25 cellular contexts compared by ENCODE assay signal in the genomic region with DNA sequence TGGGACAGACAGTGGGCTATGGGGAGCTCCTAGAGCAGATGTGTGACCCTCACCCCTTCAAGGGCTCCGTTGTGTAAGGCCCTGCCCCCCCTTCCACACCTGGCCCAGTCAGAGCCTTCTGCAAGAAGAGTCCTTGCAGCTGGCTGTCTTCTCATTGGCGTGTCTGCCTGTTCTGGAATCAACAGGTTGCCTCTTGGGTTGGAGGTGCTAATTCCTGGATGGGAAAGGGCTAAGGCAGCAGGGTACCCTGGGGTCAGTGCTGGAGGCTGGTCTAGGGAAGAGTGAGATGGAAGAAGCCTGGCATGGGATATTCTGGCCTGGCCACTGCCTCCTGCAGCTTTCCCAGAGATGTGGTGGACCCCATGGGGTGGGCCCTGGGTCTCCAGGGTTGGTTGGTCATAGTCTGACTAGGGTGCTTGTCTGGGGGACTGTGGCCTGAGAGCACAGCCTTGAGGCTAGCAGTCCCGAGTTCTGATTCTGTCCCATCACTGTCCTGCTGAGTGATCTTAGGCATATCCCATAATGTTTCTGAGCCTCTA. TPM values are rescaled to one million over a fixed set of nuclear protein-coding genes. Genes with fewer than 3 reads are reported as not detected.
DNase-seq lines count a peak whose midpoint lies in the region; ATAC-seq and TF ChIP-seq lines count a peak whose summit lies in the region.
"Had no signal": no experiment of that assay in that cellular context is flagged by ENCODE, and none has a peak within 500 bp of the region (broad histone marks: within the 10 kb centered on the region; RNA-seq: fewer than 3 reads in every experiment).

No MANE protein-coding gene starts in this region.

- POLR2A ChIA-PET in activated CD4-positive, alpha-beta memory T cell treated with anti-CD3 and anti-CD28 coated beads, Interleukin-2, amount 10 ng/mL, durations not matched to agents 7 days and 5 days (lab: Charles Lee), result interaction anchor here (1.1 to 8.1 kb wide), 3 partner anchors 10 to 291 kb away, joined by 3 to 120 read pairs (median 99); partner anchors contain the start of genes DCAF1 and MANF

- CTCF ChIA-PET in activated naive CD4-positive, alpha-beta T cell treated with anti-CD3 and anti-CD28 coated beads, Interleukin-2, amount 10 ng/mL, durations not matched to agents 7 days and 5 days (lab: Charles Lee), result interaction anchor here (1.0 to 2.0 kb wide), 4 partner anchors 10 to 174 kb away, joined by 3 to 6 read pairs (median 6); no protein-coding TSS in a partner anchor
- CTCF ChIA-PET in activated CD4-positive, alpha-beta memory T cell treated with anti-CD3 and anti-CD28 coated beads, Interleukin-2, amount 10 ng/mL, durations not matched to agents 7 days and 5 days (lab: Charles Lee), result interaction anchor here (1.4 to 9.2 kb wide), 3 partner anchors 8 to 175 kb away, joined by 4 to 256 read pairs (median 180); partner anchors contain the start of gene DCAF1

- H3K9me3 ChIP-seq in upper lobe of right lung, result no peaks in the 10 kb centered on the region
- H3K9me3 ChIP-seq: gastrocnemius medialis, MG63 had no signal

- no peak overlapping the region for H3K4me3 Mint-ChIP-seq in activated naive CD4-positive, alpha-beta T cell treated with anti-CD3 and anti-CD28 coated beads, Interleukin-2, amount 10 ng/mL, durations not matched to agents 7 days and 5 days
- peak overlapping the region; percentile 32 for H3K4me3 Mint-ChIP-seq in activated CD4-positive, alpha-beta memory T cell treated with anti-CD3 and anti-CD28 coated beads, Interleukin-2, amount 10 ng/mL, durations not matched to agents 7 days and 5 days
- H3K4me3 Mint-ChIP-seq in endothelial cell (ENCODE audit: unreplicated experiment), result no peak overlapping the region
- H3K4me3 Mint-ChIP-seq: brain, memory B cell had no signal

- peaks cover 61% of the 10 kb centered on the region for H3K36me3 Mint-ChIP-seq in activated naive CD4-positive, alpha-beta T cell treated with anti-CD3 and anti-CD28 coated beads, Interleukin-2, amount 10 ng/mL, durations not matched to agents 7 days and 5 days
- H3K36me3 Mint-ChIP-seq in activated CD4-positive, alpha-beta memory T cell treated with anti-CD3 and anti-CD28 coated beads, Interleukin-2, amount 10 ng/mL, durations not matched to agents 7 days and 5 days (ENCODE audit: low read depth), result peaks cover 54% of the 10 kb centered on the region
- H3K36me3 Mint-ChIP-seq in endothelial cell (ENCODE audit: low read depth, unreplicated experiment), result peaks cover 13% of the 10 kb centered on the region
- H3K36me3 Mint-ChIP-seq: brain had no signal

- H3K4me1 Mint-ChIP-seq in activated naive CD4-positive, alpha-beta T cell treated with anti-CD3 and anti-CD28 coated beads, Interleukin-2, amount 10 ng/mL, durations not matched to agents 7 days and 5 days, result peaks cover 91% of the 10 kb centered on the region
- peaks cover 91% of the 10 kb centered on the region for H3K4me1 Mint-ChIP-seq in activated CD4-positive, alpha-beta memory T cell treated with anti-CD3 and anti-CD28 coated beads, Interleukin-2, amount 10 ng/mL, durations not matched to agents 7 days and 5 days
- peaks cover 33% of the 10 kb centered on the region for H3K4me1 Mint-ChIP-seq in endothelial cell (ENCODE audit: unreplicated experiment)

- no peak for DNase-seq in activated naive CD4-positive, alpha-beta T cell treated with anti-CD3 and anti-CD28 coated beads, Interleukin-2, amount 10 ng/mL, durations not matched to agents 7 days and 5 days
- no peak for DNase-seq in activated naive CD4-positive, alpha-beta T cell (lab: John Stamatoyannopoulos, UW)
- no peak for DNase-seq in activated CD4-positive, alpha-beta memory T cell treated with anti-CD3 and anti-CD28 coated beads, Interleukin-2, amount 10 ng/mL, durations not matched to agents 7 days and 5 days
- DNase-seq in endothelial cell (ENCODE audit: low spot score), result no peak
- DNase-seq in upper lobe of right lung, result peak; percentile 32
- DNase-seq in epidermal melanocyte (ENCODE audit: insufficient read length, low spot score), result no peak
- DNase-seq: activated CD8-positive, alpha-beta memory T cell treated with anti-CD3 and anti-CD28 coated beads for 24 hours; activated gamma-delta T cell; DMS79; erythroblast; gastrocnemius medialis; kidney glomerular epithelial cell; MG63; NCI-H1436 treated with DMSO at 0.1 percent for 48 hours; NCI-H2171 treated with DMSO at 0.1 percent for 48 hours; NCI-H526 treated with DMSO at 0.1 percent for 48 hours; Right ventricle myocardium superior; substantia nigra; SW 1271 had no signal

- H3K27ac Mint-ChIP-seq in activated naive CD4-positive, alpha-beta T cell treated with anti-CD3 and anti-CD28 coated beads, Interleukin-2, amount 10 ng/mL, durations not matched to agents 7 days and 5 days, result peak overlapping the region; percentile 77
- peak overlapping the region; percentile 95 for H3K27ac Mint-ChIP-seq in activated CD4-positive, alpha-beta memory T cell treated with anti-CD3 and anti-CD28 coated beads, Interleukin-2, amount 10 ng/mL, durations not matched to agents 7 days and 5 days
- H3K27ac Mint-ChIP-seq in endothelial cell (ENCODE audit: unreplicated experiment), result peak overlapping the region; percentile 49
- H3K27ac Mint-ChIP-seq: brain had no signal

- peaks cover 27% of the 10 kb centered on the region for H3K4me1 ChIP-seq in upper lobe of right lung

- intact Hi-C loops in upper lobe of right lung (cut with DNase I), result no loop called here

- H3K27me3 Mint-ChIP-seq in activated naive CD4-positive, alpha-beta T cell treated with anti-CD3 and anti-CD28 coated beads, Interleukin-2, amount 10 ng/mL, durations not matched to agents 7 days and 5 days, result no peaks in the 10 kb centered on the region
- no peaks in the 10 kb centered on the region for H3K27me3 Mint-ChIP-seq in activated CD4-positive, alpha-beta memory T cell treated with anti-CD3 and anti-CD28 coated beads, Interleukin-2, amount 10 ng/mL, durations not matched to agents 7 days and 5 days
- peaks cover 10% of the 10 kb centered on the region for H3K27me3 Mint-ChIP-seq in endothelial cell (ENCODE audit: unreplicated experiment)
- H3K27me3 Mint-ChIP-seq: brain, memory B cell had no signal

- TF ChIP-seq CTCF in endothelial cell (IDR thresholded peaks at IDR 0.05; ENCODE audit: unreplicated experiment) (no peak), upper lobe of right lung (IDR thresholded peaks at IDR 0.05) (no peak)

- H3K27ac ChIP-seq in upper lobe of right lung, result no peak overlapping the region
- H3K27ac ChIP-seq: HL-60 had no signal

- H3K9me3 Mint-ChIP-seq in activated naive CD4-positive, alpha-beta T cell treated with anti-CD3 and anti-CD28 coated beads, Interleukin-2, amount 10 ng/mL, durations not matched to agents 7 days and 5 days, result no peaks in the 10 kb centered on the region
- H3K9me3 Mint-ChIP-seq in activated CD4-positive, alpha-beta memory T cell treated with anti-CD3 and anti-CD28 coated beads, Interleukin-2, amount 10 ng/mL, durations not matched to agents 7 days and 5 days, result no peaks in the 10 kb centered on the region
- no peaks in the 10 kb centered on the region for H3K9me3 Mint-ChIP-seq in endothelial cell (ENCODE audit: unreplicated experiment)
- H3K9me3 Mint-ChIP-seq: brain, memory B cell had no signal

- no peak overlapping the region for H3K4me3 ChIP-seq in upper lobe of right lung
- H3K4me3 ChIP-seq: gastrocnemius medialis, MG63 had no signal

- H3K27me3 ChIP-seq in upper lobe of right lung, result no peaks in the 10 kb centered on the region
- H3K27me3 ChIP-seq: gastrocnemius medialis, MG63 had no signal

- ATAC-seq in upper lobe of right lung (no peak), HG03432 (IDR thresholded peaks at IDR 0.05; ENCODE audit: unreplicated experiment) (no peak), GM21381 (IDR thresholded peaks at IDR 0.05; ENCODE audit: unreplicated experiment) (no peak)
- ATAC-seq: gastrocnemius medialis, HCT116 had no signal

- H3K36me3 ChIP-seq in upper lobe of right lung, result peaks cover 6% of the 10 kb centered on the region
- H3K36me3 ChIP-seq: gastrocnemius medialis had no signal

RNA-seq across cellular contexts. Expression of gene TEX264, which starts 5.1 kb away (rescaled TPM):
- total RNA-seq in activated CD4-positive, alpha-beta memory T cell treated with anti-CD3 and anti-CD28 coated beads, Interleukin-2, amount 10 ng/mL, durations not matched to agents 7 days and 5 days, result 100 to 1,000 TPM; 103 to 108 TPM
- total RNA-seq in endothelial cell (ENCODE audit: unreplicated experiment) (23.8 TPM), upper lobe of right lung (51.0 TPM)

RNA-seq across cellular contexts. Expression of gene GRM2, which starts 30.7 kb away (rescaled TPM):
- 1 to 10 TPM; 1.7 to 2.4 TPM for total RNA-seq in activated CD4-positive, alpha-beta memory T cell treated with anti-CD3 and anti-CD28 coated beads, Interleukin-2, amount 10 ng/mL, durations not matched to agents 7 days and 5 days
- total RNA-seq in endothelial cell (ENCODE audit: unreplicated experiment), result 0.97 TPM
- total RNA-seq in upper lobe of right lung, result 0.49 TPM
